In the genomic region with DNA sequence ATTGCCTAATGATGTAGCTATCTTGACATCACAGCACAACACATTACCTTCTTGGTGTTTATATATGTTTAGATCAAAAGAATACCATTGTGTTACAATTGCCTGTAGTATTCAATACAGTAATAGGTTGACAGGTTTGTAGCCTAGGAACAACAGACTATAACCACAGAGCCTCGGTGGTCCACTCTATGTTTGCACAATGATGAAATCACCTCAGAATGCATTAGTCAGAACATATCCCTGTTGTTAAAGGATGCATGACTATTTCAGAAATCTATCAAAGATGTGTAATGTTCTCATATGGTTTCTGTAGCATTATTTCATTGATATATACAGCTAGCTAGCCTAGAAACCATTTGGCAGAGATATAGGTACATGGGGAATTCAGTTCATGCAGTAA, we compare ENCODE assay signal across 15 cellular contexts. TPM values are rescaled to one million over a fixed set of nuclear protein-coding genes. Genes with fewer than 3 reads are reported as not detected.
DNase-seq lines count a peak whose midpoint lies in the region; ATAC-seq, FAIRE-seq and TF ChIP-seq lines count a peak whose summit lies in the region.
"Had no signal": no experiment of that assay in that cellular context is flagged by ENCODE, and none has a peak within 500 bp of the region (broad histone marks: within the 10 kb centered on the region; RNA-seq: fewer than 3 reads in every experiment).

No MANE protein-coding gene starts in this region.

- 0% methylated on average over 1 of the region's 1 CpG for WGBS in SK-N-SH (ENCODE audit: low lambda C conversion rate)

- H2AFZ ChIP-seq in SK-N-SH (ENCODE audit: low read depth): no peak overlapping the region
- H2AFZ ChIP-seq: PC-9 had no signal

- H3K4me1 ChIP-seq in breast epithelium (no peaks in the 10 kb centered on the region), SK-N-SH (ENCODE audit: control insufficient read depth in 1 of 2, insufficient read depth in 2 of 2, low read depth in 1 of 2, low read length in 1 of 2) (peaks cover 3 to 7% of the 10 kb centered on the region in 2 experiments; a peak in 1 of 4 replicates)

- peaks cover 87% of the 10 kb centered on the region for H3K36me3 Mint-ChIP-seq in MCF 10A (ENCODE audit: insufficient read depth, unreplicated experiment)

- no peak for ATAC-seq in HG03439 (IDR thresholded peaks at IDR 0.05; ENCODE audit: unreplicated experiment)

- POLR2A ChIA-PET in MCF 10A (lab: Yijun Ruan, JAX) (interaction anchor here (0.6 to 1.8 kb wide), 3 partner anchors 8 to 229 kb away, joined by 3 to 7 read pairs (median 5); a partner anchor contains a TSS), SK-N-SH (lab: Yijun Ruan, JAX) (interaction anchor here (1.4 kb wide), 1 partner anchor 11 kb away, joined by 4 read pairs; a partner anchor contains a TSS)

- H3K27ac ChIP-seq in breast epithelium (no peak overlapping the region), SK-N-SH (ENCODE audit: low read depth in 2 of 2, low read length in 1 of 2) (peak overlapping the region in 1 of 2 experiments; percentile 70; a peak in 2 of 4 replicates)
- H3K27ac ChIP-seq: BLaER1 treated with 17β-estradiol and CSF1 and Interleukin-3, amounts not matched to agents 10 nM and 100 nM; PC-9; VCaP had no signal

- H3K27me3 ChIP-seq in breast epithelium: no peaks in the 10 kb centered on the region
- H3K27me3 ChIP-seq in SK-N-SH (ENCODE audit: insufficient read depth): no peaks in the 10 kb centered on the region
- H3K27me3 ChIP-seq: BLaER1 treated with 17β-estradiol and CSF1 and Interleukin-3, amounts not matched to agents 10 nM and 100 nM had no signal

- FAIRE-seq in urothelium cell line (lab: Jason Lieb, UNC): no peak

- H3K4me2 ChIP-seq in SK-N-SH: no peak overlapping the region
- H3K4me2 ChIP-seq: BLaER1 treated with 17β-estradiol and CSF1 and Interleukin-3, amounts not matched to agents 10 nM and 100 nM; PC-9 had no signal

- H3K36me3 ChIP-seq in breast epithelium: peaks cover 3% of the 10 kb centered on the region
- H3K36me3 ChIP-seq in SK-N-SH (replicated peaks in 1 of 2; ENCODE audit: control insufficient read depth in 1 of 2, insufficient read depth in 2 of 2, low read length in 1 of 2): peaks cover 51 to 73% of the 10 kb centered on the region in 2 experiments

- no peak for TF ChIP-seq POLR2A in breast epithelium (IDR thresholded peaks at IDR 0.05)

- TF ChIP-seq CTCF in MCF 10A (IDR thresholded peaks at IDR 0.05; ENCODE audit: unreplicated experiment) (no peak), breast epithelium (IDR thresholded peaks at IDR 0.05) (no peak), SK-N-SH (IDR thresholded peaks at IDR 0.05) (no peak), fibroblast of mammary gland (conservative IDR thresholded peaks at IDR 0.05; ENCODE audit: control insufficient read depth, insufficient read depth, low read depth, low read length) (no peak)

- H3K79me2 ChIP-seq in SK-N-SH (ENCODE audit: insufficient read depth): peaks cover 67% of the 10 kb centered on the region

- CTCF ChIA-PET in MCF 10A (lab: Yijun Ruan, JAX) (interaction anchor here (0.6 to 1.9 kb wide), 5 partner anchors 9 to 366 kb away, joined by 3 to 7 read pairs (median 4); a partner anchor contains a TSS), SK-N-SH (lab: Yijun Ruan, JAX) (interaction anchor here (0.7 to 5.2 kb wide), 2 partner anchors 9 to 14 kb away, joined by 3 to 34 read pairs; a partner anchor contains a TSS)

- H3K9me3 ChIP-seq in breast epithelium (no peaks in the 10 kb centered on the region), SK-N-SH (peaks cover 7% of the 10 kb centered on the region; the same call in 1 of the 2 replicates)

- intact Hi-C loops in MCF 10A (cut with micrococcal nuclease): no loop called here
- intact Hi-C loops in breast epithelium (cut with DNase I; ENCODE audit: low total_unique reads): no loop called here

- H3F3A ChIP-seq in SK-N-SH (replicated peaks; ENCODE audit: insufficient read depth): peaks cover 47% of the 10 kb centered on the region

- no peaks in the 10 kb centered on the region; the same call in 1 of the 2 replicates for H4K20me1 ChIP-seq in SK-N-SH (ENCODE audit: insufficient read depth)

- no TSS peak for BruUV-seq in MCF 10A (replicated peaks; lab: Mats Ljungman, UMichigan)

- no peaks in the 10 kb centered on the region for H3K9me2 ChIP-seq in SK-N-SH

- 0 out of 2 replicates have a peak overlapping the region, but pooled peaks have one; percentile 19 for H3K9ac ChIP-seq in SK-N-SH
- H3K9ac ChIP-seq: BLaER1 treated with 17β-estradiol and CSF1 and Interleukin-3, amounts not matched to agents 10 nM and 100 nM had no signal

- DNase-seq in MCF 10A (ENCODE audit: unreplicated experiment) (peak; percentile 58), breast epithelium (ENCODE audit: low spot score in 2 of 2) (no peak), SK-N-SH (no peak), fibroblast of mammary gland (ENCODE audit: low read depth) (peak; percentile 89), urothelium cell line (ENCODE audit: low spot score) (peak; percentile 16), NCI-H345 treated with DMSO at 0.1 percent for 48 hours (lab: John Stamatoyannopoulos, UW; ENCODE audit: unreplicated experiment) (no peak), NCI-H1694 treated with DMSO at 0.1 percent for 48 hours (lab: John Stamatoyannopoulos, UW) (no peak)
- DNase-seq: midbrain, NCI-H2107 had no signal

- peaks cover 14% of the 10 kb centered on the region for H3K4me1 Mint-ChIP-seq in MCF 10A (ENCODE audit: insufficient read depth, unreplicated experiment)

- H3K9me3 Mint-ChIP-seq in MCF 10A (ENCODE audit: unreplicated experiment): no peaks in the 10 kb centered on the region

- H3K4me3 Mint-ChIP-seq in MCF 10A (ENCODE audit: unreplicated experiment): no peak overlapping the region

- TF ChIP-seq RAD21 in SK-N-SH (IDR thresholded peaks at IDR 0.05; ENCODE audit: low read length): no peak

- H3K27me3 Mint-ChIP-seq in MCF 10A (ENCODE audit: insufficient read depth, unreplicated experiment): no peaks in the 10 kb centered on the region

- H3K4me3 ChIP-seq in breast epithelium: no peak overlapping the region
- H3K4me3 ChIP-seq in SK-N-SH (ENCODE audit: low read depth in 2 of 2, low read length in 1 of 2): no peak overlapping the region
- no peak overlapping the region for H3K4me3 ChIP-seq in fibroblast of mammary gland (ENCODE audit: control insufficient read depth, low read depth, low read length)
- H3K4me3 ChIP-seq: BLaER1 treated with 17β-estradiol and CSF1 and Interleukin-3, amounts not matched to agents 10 nM and 100 nM; coronary artery; PC-9 had no signal

- TF ChIP-seq EP300 in SK-N-SH (IDR thresholded peaks at IDR 0.05; ENCODE audit: borderline replicate concordance in 1 of 2, low read depth in 1 of 2, low read length in 1 of 2): no peak

- no peak overlapping the region for H3K27ac Mint-ChIP-seq in MCF 10A (ENCODE audit: low read depth, unreplicated experiment)
- H3K27ac Mint-ChIP-seq: activated T-helper 2 cell treated with anti-CD3 and anti-CD28 coated beads, Interferon-gamma antibody, Interleukin-2, Interleukin-4, amounts not matched to agents 10 μg/mL and 5 μg/mL and 100 μg/mL, durations not matched to agents 14 hours and 24 hours and 36 hours had no signal

TF ChIP-seq in SK-N-SH, 30 proteins besides CTCF, POLR2A, EP300 and RAD21:
- TF ChIP-seq JUND (IDR thresholded peaks at IDR 0.05) (peak; percentile 30; the same call in 1 of the 2 replicates), ELF1 (IDR thresholded peaks at IDR 0.05) (no peak), FOSL2 (IDR thresholded peaks at IDR 0.05; ENCODE audit: borderline replicate concordance, low read depth) (peak; percentile 63; the same call in 1 of the 2 replicates), MEF2A (IDR thresholded peaks at IDR 0.05; ENCODE audit: borderline replicate concordance, low read depth) (peak; percentile 41; the same call in 1 of the 2 replicates), TEAD4 (IDR thresholded peaks at IDR 0.05; ENCODE audit: borderline replicate concordance, insufficient read depth) (no peak), TCF12 (IDR thresholded peaks at IDR 0.05) (peak; percentile 33; the same call in 1 of the 2 replicates)

RNA-seq across cellular contexts. Expression of a gene that starts 8.9 kb away (rescaled TPM):
- 68.0 and 109 TPM in 2 replicates for total RNA-seq in MCF 10A (2022)
- 10 to 100 TPM; 43.6 to 75.2 (median 52.7) TPM for total RNA-seq in breast epithelium
- 40.7 and 51.3 TPM in 2 replicates for polyA plus RNA-seq in SK-N-SH (2012; rRNA removed)
- polyA plus RNA-seq in SK-N-SH (2012; cell fraction: cytosol; rRNA removed): 66.5 and 87.1 TPM in 2 replicates
- 14.7 and 17.8 TPM in 2 replicates for polyA plus RNA-seq in SK-N-SH (2012; cell fraction: nucleus; rRNA removed)

RNA-seq across cellular contexts. Expression of a gene that starts 11.4 kb away (rescaled TPM):
- total RNA-seq in MCF 10A (2022): 28.7 and 30.0 TPM in 2 replicates
- total RNA-seq in breast epithelium: 100 to 1,000 TPM in 2 of 3 donors, 10 to 100 TPM in 1; 75.7 to 110 (median 108) TPM
- 5.2 and 6.7 TPM in 2 replicates for polyA plus RNA-seq in SK-N-SH (2012; rRNA removed)
- polyA plus RNA-seq in SK-N-SH (2012; cell fraction: cytosol; rRNA removed): 6.9 TPM in 2 replicates
- 7.2 and 15.6 TPM in 2 replicates for polyA plus RNA-seq in SK-N-SH (2012; cell fraction: nucleus; rRNA removed)

RNA-seq across cellular contexts. Expression of a gene that starts 17.2 kb away (rescaled TPM):
- 98.0 and 113 TPM in 2 replicates for total RNA-seq in MCF 10A (2022)
- 100 to 1,000 TPM in 2 of 3 donors, 10 to 100 TPM in 1; 79.0 to 124 (median 109) TPM for total RNA-seq in breast epithelium
- polyA plus RNA-seq in SK-N-SH (2012; rRNA removed): 60.8 and 80.3 TPM in 2 replicates
- 95.3 and 140 TPM in 2 replicates for polyA plus RNA-seq in SK-N-SH (2012; cell fraction: cytosol; rRNA removed)
- polyA plus RNA-seq in SK-N-SH (2012; cell fraction: nucleus; rRNA removed): 28.0 and 58.2 TPM in 2 replicates

Comparison
In these comparisons a context has a peak if more than half of its experiments do, and no peak if none do; other contexts are left out.
1. DNase-seq: peak in MCF 10A (single experiment), fibroblast of mammary gland (single experiment) and urothelium cell line (single experiment); none in breast epithelium (0 of 2), SK-N-SH (single experiment), NCI-H345 treated with DMSO at 0.1 percent for 48 hours (single experiment) and NCI-H1694 treated with DMSO at 0.1 percent for 48 hours (single experiment).